In genomic region chr14:73811164-73811503, GRCh38 we compare ENCODE assay signal across 13 cellular contexts.
"Had no signal": no experiment of that assay in that cellular context is flagged by ENCODE, and none has a peak within 500 bp of the region (broad histone marks: within the 10 kb centered on the region; RNA-seq: fewer than 3 reads in every experiment).

No MANE protein-coding gene starts in this region.

- DNase-seq: cortex of kidney; dorsolateral prefrontal cortex; effector memory CD4-positive, alpha-beta T cell; heart right ventricle; hypothalamus; kidney glomerular epithelial cell; mammary epithelial cell; naive thymus-derived CD4-positive, alpha-beta T cell; nephron progenitor cell; small intestine; stimulated activated CD4-positive, alpha-beta T cell treated with anti-CD3 and anti-CD28 coated beads, Interleukin-12 subunit alpha, Interleukin-12 subunit beta, amount 100 ng/mL, for 4 hours; trophoblast cell had no signal

- H3K27ac Mint-ChIP-seq: naive thymus-derived CD4-positive, alpha-beta T cell; nephron progenitor cell had no signal

- H3K36me3 ChIP-seq: heart right ventricle had no signal

- H3K27me3 ChIP-seq: dorsolateral prefrontal cortex, heart right ventricle had no signal

- H3K4me3 Mint-ChIP-seq: naive thymus-derived CD4-positive, alpha-beta T cell; nephron progenitor cell had no signal

- H3K27ac ChIP-seq: dorsolateral prefrontal cortex, heart right ventricle had no signal

- H3K9me3 ChIP-seq: heart right ventricle had no signal

- H3K4me3 ChIP-seq: dorsolateral prefrontal cortex, heart right ventricle had no signal

- ATAC-seq: esophagus mucosa, heart right ventricle had no signal

- H3K9me3 Mint-ChIP-seq: nephron progenitor cell had no signal
